Comparison of ENCODE assay signal across 26 cellular contexts in genomic region chr3:15651396-15651795, GRCh38. TPM values are rescaled to one million over a fixed set of nuclear protein-coding genes. Genes with fewer than 3 reads are reported as not detected.
A peak's percentile ranks its signal among the peaks of the same experiment; 100 is the strongest.
DNase-seq lines count a peak whose midpoint lies in the region; ATAC-seq and TF ChIP-seq lines count a peak whose summit lies in the region.
"Had no signal": no experiment of that assay in that cellular context is flagged by ENCODE, and none has a peak within 500 bp of the region (broad histone marks: within the 10 kb centered on the region; RNA-seq: fewer than 3 reads in every experiment).

No MANE protein-coding gene starts in this region.

- POLR2A ChIA-PET in Panc1 (lab: Charles Lee): no interaction called here

- no peak overlapping the region for H3K9ac ChIP-seq in H9 (ENCODE audit: extremely low read depth, insufficient read length, low read length)
- H3K9ac ChIP-seq: BLaER1 treated with 17β-estradiol and CSF1 and Interleukin-3, amounts not matched to agents 10 nM and 100 nM; SK-N-SH had no signal

- H4K8ac ChIP-seq in H9 (replicated peaks; ENCODE audit: insufficient read length, low read depth, low read length): no peak overlapping the region

- in situ Hi-C loops in Panc1 (cut with HindIII; ENCODE audit: low pct_unique_long_range_greater_than_20kb, low sequenced_read_pairs): no loop called here

- H2AFZ ChIP-seq in H9 (ENCODE audit: low read length): no peak overlapping the region

- peaks cover 5 to 11% (median 10%) of the 10 kb centered on the region in 3 experiments for H3K36me3 Mint-ChIP-seq in H9 (ENCODE audit: insufficient read depth in 1 of 3, low read depth in 3 of 3)
- H3K36me3 Mint-ChIP-seq in progenitor cell of endocrine pancreas (ENCODE audit: insufficient read depth): peaks cover 9% of the 10 kb centered on the region

- H2BK15ac ChIP-seq in H9 (ENCODE audit: low read depth, low read length): no peak overlapping the region

- H3K4ac ChIP-seq in H9 (ENCODE audit: low read depth, low read length): no peak overlapping the region

- no peaks in the 10 kb centered on the region for H3K79me1 ChIP-seq in H9 (ENCODE audit: insufficient read depth, low read depth, low read length, poor library complexity, severe bottlenecking)

- WGBS in H9 (ENCODE audit: extremely low coverage, insufficient read length, low lambda C conversion rate): no CpG with 5 or more reads among the region's 8 CpGs

- intact Hi-C loops in Panc1 (cut with micrococcal nuclease; ENCODE audit: unreplicated experiment): no loop called here

- H3K79me2 ChIP-seq in H9 (ENCODE audit: insufficient read depth, low read length): no peaks in the 10 kb centered on the region

- H3K27me3 Mint-ChIP-seq in H9 (ENCODE audit: low read depth) (no peaks in the 10 kb centered on the region), progenitor cell of endocrine pancreas (no peaks in the 10 kb centered on the region)

- no peak overlapping the region for H3K18ac ChIP-seq in H9 (ENCODE audit: insufficient read length, low read depth, low read length)

- no peak overlapping the region for H3K23ac ChIP-seq in H9 (ENCODE audit: insufficient read length, low read depth, low read length)

- H3K27me3 ChIP-seq in H9 (ENCODE audit: insufficient read depth, low read length): no peaks in the 10 kb centered on the region
- no peaks in the 10 kb centered on the region for H3K27me3 ChIP-seq in Panc1 (ENCODE audit: control insufficient read depth, insufficient read depth, low read length)

- no peaks in the 10 kb centered on the region for H3K23me2 ChIP-seq in H9 (ENCODE audit: insufficient read length, low read depth, low read length, poor library complexity, severe bottlenecking)

- H3K14ac ChIP-seq in H9 (ENCODE audit: insufficient read depth, low read length): peak overlapping the region; percentile 73

- no peak overlapping the region for H2BK12ac ChIP-seq in H9 (ENCODE audit: insufficient read length, low read depth, low read length)

- no peak for TF ChIP-seq CTCF in H9 (conservative IDR thresholded peaks at IDR 0.05)
- TF ChIP-seq CTCF in Panc1 (IDR thresholded peaks at IDR 0.05): no peak
- no peak for TF ChIP-seq CTCF in progenitor cell of endocrine pancreas (IDR thresholded peaks at IDR 0.05; ENCODE audit: unreplicated experiment)

- H3K9me3 Mint-ChIP-seq in H9 (peaks cover 6 to 14% of the 10 kb centered on the region in 2 experiments), progenitor cell of endocrine pancreas (ENCODE audit: low read depth) (peaks cover 4% of the 10 kb centered on the region)

- no peak overlapping the region for H2BK20ac ChIP-seq in H9 (ENCODE audit: low read depth, low read length, poor library complexity, severe bottlenecking)

- no peak overlapping the region for H4K5ac ChIP-seq in H9 (ENCODE audit: insufficient read length, low read depth, low read length)

- H3T11ph ChIP-seq in H9 (ENCODE audit: low read length): no peak overlapping the region

- no peak overlapping the region for H3K56ac ChIP-seq in H9 (ENCODE audit: insufficient read length, low read depth, low read length)

- no peak overlapping the region for H3K27ac ChIP-seq in H9 (ENCODE audit: insufficient read length, low read depth, low read length)
- H3K27ac ChIP-seq in Panc1 (ENCODE audit: low read length): peak overlapping the region; percentile 57; the same call in 1 of the 2 replicates
- H3K27ac ChIP-seq: BLaER1 treated with 17β-estradiol and CSF1 and Interleukin-3, amounts not matched to agents 10 nM and 100 nM; HL-60 had no signal

- no peak overlapping the region for H2BK5ac ChIP-seq in H9 (ENCODE audit: insufficient read length, low read length)

- H3K4me1 Mint-ChIP-seq in H9 (peaks cover 24 to 26% of the 10 kb centered on the region in 2 experiments), progenitor cell of endocrine pancreas (ENCODE audit: low read depth) (no peaks in the 10 kb centered on the region)

- no peak overlapping the region for H3K4me3 ChIP-seq in Panc1 (ENCODE audit: low read depth in 2 of 2, low read length in 2 of 2)
- H3K4me3 ChIP-seq: A549; BLaER1 treated with 17β-estradiol and CSF1 and Interleukin-3, amounts not matched to agents 10 nM and 100 nM; GM12878 had no signal

- H3K36me3 ChIP-seq in Panc1 (ENCODE audit: control insufficient read depth, insufficient read depth, low read length): no peaks in the 10 kb centered on the region

- no peak for ATAC-seq in Panc1
- peak; percentile 46 for ATAC-seq in left lobe of liver
- ATAC-seq: A549, GM12878 had no signal

- no peak overlapping the region for H3K4me2 ChIP-seq in H9 (ENCODE audit: insufficient read depth, insufficient read length, low read length)
- H3K4me2 ChIP-seq: A549; BLaER1 treated with 17β-estradiol and CSF1 and Interleukin-3, amounts not matched to agents 10 nM and 100 nM; SK-N-SH had no signal

- no peaks in the 10 kb centered on the region for H4K20me1 ChIP-seq in H9 (ENCODE audit: control insufficient read depth, insufficient read depth, insufficient read length)

- DNase-seq in H9 (no peak), Panc1 (ENCODE audit: low read depth, low spot score) (no peak), left lobe of liver (ENCODE audit: low spot score) (no peak), progenitor cell of endocrine pancreas (ENCODE audit: low spot score, unreplicated experiment) (no peak), NCI-H2196 treated with DMSO at 0.1 percent for 48 hours (lab: John Stamatoyannopoulos, UW; ENCODE audit: unreplicated experiment) (no peak), GM19238 (ENCODE audit: insufficient read length, low spot score) (no peak), NCI-H1105 treated with DMSO at 0.1 percent for 48 hours (lab: John Stamatoyannopoulos, UW) (no peak)
- DNase-seq: AML-193; CD4-positive, alpha-beta memory T cell; COR-L47; DMS53; EL; GDM1; GOT3; HCEC 1CT; KBM-7; NCI-H2029; NCI-H226; NCI-H524; NCI-H774; SK-N-SH; SW 1271 had no signal

- H3K9me3 ChIP-seq in H9 (ENCODE audit: control insufficient read depth, low read depth, low read length): no peaks in the 10 kb centered on the region
- H3K9me3 ChIP-seq in Panc1 (ENCODE audit: control insufficient read depth, insufficient read depth, low read depth, low read length): peaks cover 3% of the 10 kb centered on the region; the same call in 1 of the 2 replicates
- H3K9me3 ChIP-seq: SK-N-SH had no signal

- H3K27ac Mint-ChIP-seq in H9 (peak overlapping the region in 1 of 3 experiments; percentile 45; a peak in 1 of 7 replicates), progenitor cell of endocrine pancreas (peak overlapping the region; percentile 46)
- H3K27ac Mint-ChIP-seq: CD4-positive, alpha-beta memory T cell had no signal

- BruUV-seq in Panc1 (replicated peaks; lab: Mats Ljungman, UMichigan): no TSS peak

- H4K91ac ChIP-seq in H9 (ENCODE audit: insufficient read length, low read depth, low read length): no peak overlapping the region

- H3K4me1 ChIP-seq in H9 (ENCODE audit: insufficient read depth, low read length): no peaks in the 10 kb centered on the region; the same call in 1 of the 2 replicates
- H3K4me1 ChIP-seq in Panc1 (ENCODE audit: control insufficient read depth, insufficient read depth, low read length): peaks cover 14% of the 10 kb centered on the region

- CTCF ChIA-PET in Panc1 (lab: Charles Lee): no interaction called here

- H2BK120ac ChIP-seq in H9 (ENCODE audit: low read depth, low read length, poor library complexity, severe bottlenecking): no peak overlapping the region

- no peak overlapping the region for H3K4me3 Mint-ChIP-seq in H9
- H3K4me3 Mint-ChIP-seq in progenitor cell of endocrine pancreas (ENCODE audit: low read depth): no peak overlapping the region

- H2AK5ac ChIP-seq in H9 (ENCODE audit: insufficient read length, low read length): no peak overlapping the region

RNA-seq across cellular contexts. Expression of gene BTD, which starts 49.9 kb away (rescaled TPM):
- total RNA-seq in H9 (2021) (21.5 and 23.3 TPM in 2 replicates), Panc1 (2021; ENCODE audit: unreplicated experiment) (22.7 TPM), left lobe of liver (57.4 TPM), progenitor cell of endocrine pancreas (26.9 and 28.9 TPM in 2 replicates)
- polyA plus RNA-seq in Panc1 (2012; ENCODE audit: insufficient read length): 21.4 TPM

RNA-seq across cellular contexts. Expression of gene HACL1, which starts 50.0 kb away (rescaled TPM):
- total RNA-seq in H9 (2021) (48.9 and 52.6 TPM in 2 replicates), Panc1 (2021; ENCODE audit: unreplicated experiment) (26.8 TPM), left lobe of liver (45.2 TPM), progenitor cell of endocrine pancreas (24.4 and 25.9 TPM in 2 replicates)
- polyA plus RNA-seq in Panc1 (2012; ENCODE audit: insufficient read length): 25.1 TPM
